In the genomic region with DNA sequence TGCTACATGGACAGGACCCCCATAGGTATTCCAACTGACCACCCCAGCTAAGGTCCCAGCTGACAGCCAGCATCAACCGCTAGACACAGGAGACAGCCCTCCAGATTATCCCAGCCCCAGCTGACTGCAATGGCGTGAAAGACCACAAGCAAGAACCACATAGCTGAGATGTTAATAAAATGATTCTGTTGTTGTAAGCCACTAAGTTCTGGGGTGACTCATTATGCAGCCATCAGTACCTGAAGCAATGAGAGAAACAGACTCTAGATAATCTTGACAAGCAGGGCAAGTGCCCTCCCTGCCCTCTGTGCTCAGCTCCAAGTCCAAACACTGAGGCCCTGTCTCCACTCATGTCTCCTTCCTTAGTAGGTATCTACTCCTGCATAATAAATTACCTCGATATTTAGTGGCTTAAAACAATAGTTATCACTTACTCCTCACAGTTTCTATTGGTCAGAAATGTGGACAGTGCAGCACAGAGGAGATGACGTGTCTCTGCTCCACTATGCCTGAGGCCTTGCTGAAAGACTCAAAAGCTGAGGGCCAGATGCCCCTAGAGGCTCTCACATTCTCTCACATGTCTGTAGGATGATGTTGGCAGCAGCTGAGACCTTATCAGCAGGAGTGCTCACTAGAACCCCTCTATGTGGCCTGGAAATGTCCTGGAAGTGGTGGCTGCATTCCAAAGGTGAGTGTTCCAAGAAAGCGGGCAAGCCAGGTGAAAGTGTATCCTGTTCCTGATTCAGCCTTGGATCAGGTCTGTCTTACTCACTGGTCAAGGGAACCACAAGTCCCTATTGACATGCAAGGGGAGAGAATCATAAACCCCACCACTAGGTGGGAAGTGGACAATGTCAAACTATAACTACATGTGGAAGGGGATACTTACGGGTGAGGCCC, we compare ENCODE assay signal across 8 cellular contexts. TPM values are rescaled to one million over a fixed set of nuclear protein-coding genes. Genes with fewer than 3 reads are reported as not detected.
DNase-seq lines count a peak whose midpoint lies in the region; ATAC-seq, FAIRE-seq and TF ChIP-seq lines count a peak whose summit lies in the region.

No MANE protein-coding gene starts in this region.

- peak overlapping the region; percentile 98 to 99 for H3K27ac ChIP-seq in right atrium auricular region
- peak overlapping the region; percentile 64 for H3K27ac ChIP-seq in keratinocyte (ENCODE audit: control insufficient read depth, insufficient read depth, low read length)

- peaks cover 0 to 86% of the 10 kb centered on the region in 2 donors for H3K4me1 ChIP-seq in right atrium auricular region
- H3K4me1 ChIP-seq in keratinocyte (ENCODE audit: control insufficient read depth, extremely low read depth, insufficient read depth, low read length) = peaks cover 64% of the 10 kb centered on the region

- intact Hi-C loops in left ventricle myocardium superior (cut with micrococcal nuclease) = no loop called here

- peaks cover 67% of the 10 kb centered on the region for H3K79me2 ChIP-seq in keratinocyte (ENCODE audit: control insufficient read depth, insufficient read depth, low read length)

- peak overlapping the region in 1 of 2 donors; percentile 96 for H3K4me3 ChIP-seq in right atrium auricular region
- peak overlapping the region in 2 of 3 experiments; percentile 70 to 74 for H3K4me3 ChIP-seq in keratinocyte (ENCODE audit: control insufficient read depth in 2 of 3, extremely low read depth in 1 of 3, insufficient read depth in 2 of 3, low read depth in 1 of 3, low read length in 3 of 3)

- TF ChIP-seq CTCF in right atrium auricular region (IDR thresholded peaks at IDR 0.05) (no peak), keratinocyte (optimal IDR thresholded peaks at IDR 0.05 in 1 of 3, IDR thresholded peaks at IDR 0.05 in 1 of 3, conservative IDR thresholded peaks at IDR 0.05 in 1 of 3; ENCODE audit: extremely low read depth in 1 of 3, insufficient read depth in 2 of 3, low read length in 3 of 3) (peak in 1 of 3 experiments; percentile 41)

- H4K20me1 ChIP-seq in keratinocyte (ENCODE audit: control insufficient read depth, extremely low read depth, insufficient read depth, low read length) = peaks cover 40% of the 10 kb centered on the region

- H2AFZ ChIP-seq in keratinocyte (ENCODE audit: control insufficient read depth, low read length) = no peak overlapping the region

- dilution Hi-C loops in keratinocyte (cut with MboI; ENCODE audit: extremely low pct_ligation_motif_present, low sequenced_read_pairs) = no loop called here

- peak overlapping the region; percentile 94 for H3K4me2 ChIP-seq in keratinocyte (ENCODE audit: control insufficient read depth, extremely low read depth, insufficient read depth, low read depth, low read length)

- FAIRE-seq in keratinocyte (lab: Jason Lieb, UNC) = peak; percentile 81
- FAIRE-seq in urothelium cell line (lab: Jason Lieb, UNC) = no peak

- DNase-seq in right atrium auricular region (ENCODE audit: low spot score) (peak; percentile 53), left ventricle myocardium superior (no peak), amniotic epithelial cell (ENCODE audit: low read depth) (peak; percentile 93), keratinocyte (ENCODE audit: low read depth, low spot score) (peak; percentile 79), ureter (ENCODE audit: low spot score) (peak; percentile 38), urothelium cell line (ENCODE audit: low spot score) (no peak), retina (no peak), Ammon's horn (ENCODE audit: low spot score) (no peak)

- H3K9me1 ChIP-seq in keratinocyte (ENCODE audit: control insufficient read depth, extremely low read depth, insufficient read depth, low read length) = peaks cover 21% of the 10 kb centered on the region

- no peaks in the 10 kb centered on the region for H3K9me3 ChIP-seq in right atrium auricular region
- no peaks in the 10 kb centered on the region for H3K9me3 ChIP-seq in keratinocyte (ENCODE audit: control insufficient read depth, low read depth, low read length)

- ATAC-seq in left ventricle myocardium superior = no peak

- H3K36me3 ChIP-seq in right atrium auricular region (no peaks in the 10 kb centered on the region), keratinocyte (ENCODE audit: control insufficient read depth in 2 of 2, extremely low read depth in 1 of 2, insufficient read depth in 2 of 2, low read length in 2 of 2) (peaks cover 6 to 28% of the 10 kb centered on the region in 2 experiments)

- no peaks in the 10 kb centered on the region for H3K27me3 ChIP-seq in right atrium auricular region
- no peaks in the 10 kb centered on the region for H3K27me3 ChIP-seq in keratinocyte (ENCODE audit: control insufficient read depth, extremely low read depth, insufficient read depth, low read length)

- H3K9ac ChIP-seq in keratinocyte (ENCODE audit: control insufficient read depth, extremely low read depth, insufficient read depth, low read length) = peak overlapping the region; percentile 20

RNA-seq across cellular contexts. Expression of a gene that starts 2.5 kb away (rescaled TPM):
- total RNA-seq in right atrium auricular region (100 to 1,000 TPM in 1 of 2 donors, 10 to 100 TPM in 1; 84.1 to 130 TPM), left ventricle myocardium superior (67.0 TPM), ureter (151 TPM)
- polyA plus RNA-seq in keratinocyte = 80.3 to 108 TPM (median 98.3 TPM) in 3 replicates
- 26.7 TPM for polyA plus RNA-seq in keratinocyte (2011; ENCODE audit: low read depth)
- polyA plus RNA-seq in keratinocyte (2011; cell fraction: cytosol; rRNA removed) = 61.8 and 99.8 TPM in 2 replicates
- 153 and 202 TPM in 2 replicates for polyA plus RNA-seq in keratinocyte (2011; cell fraction: nucleus; rRNA removed)
- polyA plus RNA-seq in keratinocyte (2012; ENCODE audit: low replicate concordance) = 76.8 and 135 TPM in 2 replicates
- polyA minus RNA-seq in keratinocyte = 84.1 to 143 TPM (median 114 TPM) in 3 replicates
- 238 TPM for polyA minus RNA-seq in keratinocyte (2011; cell fraction: cytosol; rRNA and poly(A)+ RNA removed)
- polyA minus RNA-seq in keratinocyte (2011; cell fraction: nucleus; rRNA and poly(A)+ RNA removed) = 208 and 223 TPM in 2 replicates

Comparison
In these comparisons a context has a peak if more than half of its experiments do, and no peak if none do; other contexts are left out.
1. DNase-seq: peak in right atrium auricular region (single experiment), amniotic epithelial cell (single experiment), keratinocyte (single experiment) and ureter (single experiment); none in left ventricle myocardium superior (single experiment), urothelium cell line (single experiment), retina (single experiment) and Ammon's horn (single experiment).